12 cellular contexts compared by ENCODE assay signal in the genomic region with DNA sequence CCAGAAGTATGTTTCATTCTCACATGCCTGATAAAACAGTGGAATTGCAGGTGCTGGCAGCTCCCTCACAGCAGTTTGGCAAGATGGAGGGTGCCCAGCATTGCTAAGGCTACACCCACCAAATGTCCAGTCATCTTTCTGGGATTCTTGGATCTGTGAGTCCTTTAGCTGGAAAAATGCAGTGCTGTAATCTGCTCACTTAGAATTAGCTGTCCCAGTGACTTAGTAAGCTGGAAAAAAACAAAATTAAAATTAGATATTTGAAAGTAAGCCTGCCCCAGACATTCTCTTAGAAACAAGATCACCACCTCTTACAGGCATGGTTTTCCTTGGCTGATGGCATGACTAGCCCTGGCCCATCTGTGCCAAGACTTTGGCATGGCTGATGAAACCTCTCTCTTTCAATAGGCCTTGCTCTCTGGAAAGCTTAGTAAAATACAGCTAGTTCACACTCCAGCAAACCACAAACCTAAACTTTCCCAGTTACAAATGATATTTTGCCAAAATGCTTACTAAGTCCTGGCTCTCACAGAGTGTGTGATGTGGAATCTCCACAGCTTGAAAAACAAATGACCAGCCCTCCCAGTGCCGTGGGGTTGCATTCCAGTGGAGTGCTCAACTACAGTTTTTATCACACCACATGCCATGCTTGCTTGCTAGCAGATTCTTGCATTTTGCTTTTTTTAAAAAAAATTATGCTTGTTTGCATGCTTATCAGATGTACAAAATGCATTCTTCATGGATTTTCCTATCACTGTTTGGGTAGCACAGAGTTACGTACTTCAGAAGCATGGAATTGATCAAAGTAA.
DNase-seq lines count a peak whose midpoint lies in the region; ATAC-seq, FAIRE-seq and TF ChIP-seq lines count a peak whose summit lies in the region.
"Had no signal": no experiment of that assay in that cellular context is flagged by ENCODE, and none has a peak within 500 bp of the region (broad histone marks: within the 10 kb centered on the region; RNA-seq: fewer than 3 reads in every experiment).

No MANE protein-coding gene starts in this region.

- TF ChIP-seq CTCF in heart right ventricle (IDR thresholded peaks at IDR 0.05) (no peak), sigmoid colon (IDR thresholded peaks at IDR 0.05) (no peak)

- intact Hi-C loops in heart right ventricle (cut with DNase I): loop anchor here in 4 of 10 donors (10.0 kb wide), 4 partner anchors 258 to 548 kb away; a partner anchor contains a TSS
- intact Hi-C loops in sigmoid colon (cut with DNase I): no loop called here

- H3K27me3 Mint-ChIP-seq in immature natural killer cell (ENCODE audit: low read depth in 3 of 3): peaks cover 0 to 9% (median 0%) of the 10 kb centered on the region in 3 donors

- H3K4me1 Mint-ChIP-seq in immature natural killer cell: no peaks in the 10 kb centered on the region

- ATAC-seq in heart right ventricle (peak; percentile 46 to 77 (median 66)), HG02678 (IDR thresholded peaks at IDR 0.05; ENCODE audit: unreplicated experiment) (no peak)

- peaks cover 0 to 12% (median 2%) of the 10 kb centered on the region in 6 donors for H3K9me3 Mint-ChIP-seq in immature natural killer cell

- DNase-seq in GM03348 (ENCODE audit: low spot score): peak; percentile 71
- peak; percentile 83 for DNase-seq in amniotic epithelial cell (ENCODE audit: low read depth)
- DNase-seq in heart right ventricle: no peak
- no peak for DNase-seq in sigmoid colon
- no peak for DNase-seq in immature natural killer cell
- DNase-seq in DMS153 treated with DMSO at 0.1 percent for 48 hours (lab: John Stamatoyannopoulos, UW; ENCODE audit: unreplicated experiment): no peak
- no peak for DNase-seq in H54 (ENCODE audit: insufficient read length, low spot score)
- DNase-seq: colonic mucosa; DND-41; kidney; stimulated activated CD4-positive, alpha-beta T cell treated with anti-CD3 and anti-CD28 coated beads, Interleukin-15, amount 100 ng/mL, for 24 hours had no signal

- H3K27ac ChIP-seq in heart right ventricle: peak overlapping the region in 8 of 10 donors; percentile 36 to 67 (median 55)
- peak overlapping the region in 3 of 4 donors; percentile 18 to 44 (median 41) for H3K27ac ChIP-seq in sigmoid colon
- H3K27ac ChIP-seq: colonic mucosa had no signal

- TF ChIP-seq POLR2A in sigmoid colon (IDR thresholded peaks at IDR 0.05) (no peak), H54 (IDR thresholded peaks at IDR 0.05; ENCODE audit: low read depth, low read length) (no peak)

- H3K36me3 Mint-ChIP-seq in immature natural killer cell: no peaks in the 10 kb centered on the region

- H3K9me3 ChIP-seq in heart right ventricle: no peaks in the 10 kb centered on the region
- H3K9me3 ChIP-seq in sigmoid colon: no peaks in the 10 kb centered on the region
- H3K9me3 ChIP-seq: colonic mucosa had no signal

- FAIRE-seq in H54 (lab: Jason Lieb, UNC): no peak
- FAIRE-seq: kidney had no signal

- H3K27me3 ChIP-seq in heart right ventricle (no peaks in the 10 kb centered on the region), sigmoid colon (no peaks in the 10 kb centered on the region)
- H3K27me3 ChIP-seq: colonic mucosa had no signal

- H3K4me3 ChIP-seq in heart right ventricle (no peak overlapping the region), sigmoid colon (no peak overlapping the region)
- H3K4me3 ChIP-seq: colonic mucosa had no signal

- H3K4me1 ChIP-seq in heart right ventricle: peaks cover 4 to 52% (median 30%) of the 10 kb centered on the region in 9 donors
- H3K4me1 ChIP-seq in sigmoid colon: peaks cover 0 to 22% (median 18%) of the 10 kb centered on the region in 4 donors
- H3K4me1 ChIP-seq: colonic mucosa had no signal

- TF ChIP-seq EP300 in sigmoid colon (IDR thresholded peaks at IDR 0.05): no peak

- WGBS in heart right ventricle, 2 donors: 47 to 52% methylated on average over 2 of the region's 2 CpGs
- WGBS in sigmoid colon, 2 donors: 74 to 84% methylated on average over 2 of the region's 2 CpGs

- H3K27ac Mint-ChIP-seq in immature natural killer cell: no peak overlapping the region

- no peak overlapping the region for H3K4me3 Mint-ChIP-seq in immature natural killer cell

- H3K36me3 ChIP-seq in heart right ventricle (no peaks in the 10 kb centered on the region), sigmoid colon (no peaks in the 10 kb centered on the region)
- H3K36me3 ChIP-seq: colonic mucosa had no signal

Comparison
In these comparisons a context has a peak if more than half of its experiments do, and no peak if none do; other contexts are left out.
1. DNase-seq: peak in GM03348 (single experiment) and amniotic epithelial cell (single experiment); none in heart right ventricle (0 of 2), sigmoid colon (single experiment), immature natural killer cell (0 of 3), DMS153 treated with DMSO at 0.1 percent for 48 hours (single experiment) and H54 (single experiment).